ENCODE assay signal across 28 cellular contexts in genomic region chr6:155324993-155325392, GRCh38.
"Had no signal": no experiment of that assay in that cellular context is flagged by ENCODE, and none has a peak within 500 bp of the region (broad histone marks: within the 10 kb centered on the region; RNA-seq: fewer than 3 reads in every experiment).

No MANE protein-coding gene starts in this region.

- ATAC-seq: left colon; left lung; lower lobe of right lung; naive thymus-derived CD8-positive, alpha-beta T cell; pancreas; right cardiac atrium; stimulated activated naive B cell treated with anti-CD40 and anti-IgM and Interleukin-4, amounts not matched to agents 10 μg/mL and 1 μg/mL and 100 μg/mL, for 72 hours; stimulated activated naive CD8-positive, alpha-beta T cell treated with anti-CD3 and anti-CD28 coated beads, Interleukin-15, Interleukin-2, amounts not matched to agents 100 U/mL and 50 U/mL, for 24 hours had no signal

- H3K27me3 ChIP-seq: left lung, pancreas, sigmoid colon, stomach, testis, thyroid gland, transverse colon, upper lobe of left lung, vagina had no signal

- DNase-seq: hypothalamus; immature natural killer cell; kidney; left colon; left lung; lower lobe of right lung; mammary epithelial cell; mesenchymal stem cell; naive thymus-derived CD8-positive, alpha-beta T cell; nucleus accumbens; pancreas; posterior cingulate gyrus; retina; right cardiac atrium; sigmoid colon; stimulated activated CD4-positive, alpha-beta T cell treated with anti-CD3 and anti-CD28 coated beads, Interleukin-1b, Interleukin-23, amount 100 ng/mL, for 48 hours; stimulated activated CD4-positive, alpha-beta T cell treated with anti-CD3 and anti-CD28 coated beads, Interleukin-4, amount 100 ng/mL, for 1 hour; stimulated activated naive B cell treated with anti-CD40 and anti-IgM and Interleukin-4, amounts not matched to agents 10 μg/mL and 1 μg/mL and 100 μg/mL, for 72 hours; stimulated activated naive CD8-positive, alpha-beta T cell treated with anti-CD3 and anti-CD28 coated beads, Interleukin-15, Interleukin-2, amounts not matched to agents 100 U/mL and 50 U/mL, for 24 hours; stomach; testis; thyroid gland; transverse colon; upper lobe of left lung had no signal

- H3K27ac ChIP-seq: left lung, lower lobe of right lung, pancreas, prostate gland, sigmoid colon, stomach, testis, thyroid gland, transverse colon, upper lobe of left lung, vagina had no signal

- H3K4me2 ChIP-seq: smooth muscle cell had no signal

- H3K36me3 ChIP-seq: left lung, lower lobe of right lung, pancreas, prostate gland, sigmoid colon, stomach, thyroid gland, transverse colon, upper lobe of left lung, vagina had no signal

- H3K9me3 ChIP-seq: left lung, lower lobe of right lung, pancreas, prostate gland, sigmoid colon, stomach, testis, thyroid gland, transverse colon, upper lobe of left lung, vagina had no signal

- H3K4me3 ChIP-seq: left lung, lower lobe of right lung, pancreas, prostate gland, sigmoid colon, smooth muscle cell, stomach, testis, thyroid gland, transverse colon, upper lobe of left lung, vagina had no signal

- H3K4me1 ChIP-seq: prostate gland, sigmoid colon, testis, thyroid gland, vagina had no signal

- FAIRE-seq: islet of Langerhans, pancreas had no signal
